In the genomic region with DNA sequence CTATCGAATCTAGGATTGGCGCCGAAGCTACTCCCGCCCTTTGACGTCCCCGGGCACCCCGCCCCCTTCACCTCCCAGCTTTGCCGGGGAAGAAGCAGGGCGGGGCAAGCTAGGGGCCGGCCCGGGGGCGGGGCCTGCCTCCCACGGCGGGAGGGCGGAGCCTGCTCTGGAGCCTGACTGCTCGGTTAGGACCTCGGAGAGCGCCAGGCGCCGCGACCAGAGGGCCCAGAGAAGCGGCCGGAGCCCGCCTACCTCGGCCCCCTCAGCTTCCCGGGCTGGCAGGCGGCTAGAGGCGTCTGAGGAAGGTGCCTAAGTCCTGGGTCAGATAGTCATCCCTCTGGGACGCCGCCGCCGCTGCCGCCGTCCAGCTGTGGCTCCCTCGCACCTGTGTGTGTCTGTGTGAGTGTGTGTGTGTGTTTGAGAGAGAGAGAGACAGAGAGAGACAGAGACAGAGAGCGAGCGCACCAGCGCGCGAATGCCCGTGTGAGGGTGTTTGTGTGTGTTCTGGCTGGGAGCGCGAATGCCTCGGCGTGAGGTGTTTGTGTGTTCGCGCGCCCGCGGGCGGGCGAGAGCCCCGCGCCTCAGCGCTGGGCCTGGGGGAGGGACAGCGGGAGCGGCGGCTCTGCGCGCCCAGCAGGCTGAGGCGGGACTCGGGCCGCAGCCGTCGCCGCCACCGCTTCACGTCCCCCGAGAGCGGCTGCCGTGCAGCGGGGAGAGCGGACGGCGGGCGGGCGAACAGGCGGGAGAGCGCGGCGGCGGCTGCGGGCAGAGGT, we compare ENCODE assay signal across 8 cellular contexts. TPM values are rescaled to one million over a fixed set of nuclear protein-coding genes. Genes with fewer than 3 reads are reported as not detected.
A peak's percentile ranks its signal among the peaks of the same experiment; 100 is the strongest.
DNase-seq lines count a peak whose midpoint lies in the region; ATAC-seq and TF ChIP-seq lines count a peak whose summit lies in the region.

A gene (plus strand): TSS at position 176 of the 773 bp plus-strand sequence. CDS start 1,374 bp downstream, outside the sequence.

- H3K4me3 ChIP-seq in NT2/D1 (ENCODE audit: insufficient read length, low read depth) (peak within 1 kb of the TSS; percentile 65), adrenal gland (peak within 1 kb of the TSS in 2 of 4 donors; percentile 18 to 62)

- H3K36me3 Mint-ChIP-seq in Calu3 (ENCODE audit: insufficient read depth, unreplicated experiment) (peaks cover 4% of the 10 kb centered on the region), progenitor cell of endocrine pancreas (ENCODE audit: insufficient read depth) (no peaks in the 10 kb centered on the region)

- peak within 1 kb of the TSS; percentile 66 for H3K9ac ChIP-seq in NT2/D1 (ENCODE audit: insufficient read length, low read depth)

- H3K27me3 ChIP-seq in NT2/D1 (ENCODE audit: insufficient read depth, insufficient read length) (peaks cover 14% of the 10 kb centered on the region), adrenal gland (no peaks in the 10 kb centered on the region)

- H3K27ac Mint-ChIP-seq in Calu3 (ENCODE audit: unreplicated experiment) = no peak within 1 kb of the TSS
- H3K27ac Mint-ChIP-seq in progenitor cell of endocrine pancreas = peak within 1 kb of the TSS; percentile 93

- H3K4me3 Mint-ChIP-seq in Calu3 (ENCODE audit: low read depth, unreplicated experiment) (peak within 1 kb of the TSS; percentile 87), progenitor cell of endocrine pancreas (ENCODE audit: low read depth) (peak within 1 kb of the TSS; percentile 93)

- H3K9me3 ChIP-seq in NT2/D1 (ENCODE audit: insufficient read depth, low read length) (no peaks in the 10 kb centered on the region), adrenal gland (replicated peaks in 1 of 3) (no peaks in the 10 kb centered on the region)

- H3K27me3 Mint-ChIP-seq in Calu3 (ENCODE audit: unreplicated experiment) = peaks cover 77% of the 10 kb centered on the region
- peaks cover 25% of the 10 kb centered on the region for H3K27me3 Mint-ChIP-seq in progenitor cell of endocrine pancreas

- intact Hi-C loops in Calu3 (cut with micrococcal nuclease; ENCODE audit: unreplicated experiment) = no loop called here
- intact Hi-C loops in adrenal gland (cut with DNase I) = no loop called here
- intact Hi-C loops in left ventricle myocardium superior (cut with micrococcal nuclease) = no loop called here

- H3K4me1 Mint-ChIP-seq in Calu3 (ENCODE audit: low read depth, unreplicated experiment) (peaks cover 19% of the 10 kb centered on the region), progenitor cell of endocrine pancreas (ENCODE audit: low read depth) (peaks cover 16% of the 10 kb centered on the region)

- peak; percentile 64 to 71 for TF ChIP-seq POLR2A in adrenal gland (IDR thresholded peaks at IDR 0.05)

- CTCF ChIA-PET in Calu3 (lab: Charles Lee) = no interaction called here

- H3K4me1 ChIP-seq in NT2/D1 (ENCODE audit: insufficient read depth, insufficient read length) (no peaks in the 10 kb centered on the region), adrenal gland (replicated peaks in 1 of 2) (peaks cover 9 to 13% of the 10 kb centered on the region in 2 donors)

- H3K36me3 ChIP-seq in NT2/D1 (ENCODE audit: insufficient read depth, insufficient read length, low read length) (no peaks in the 10 kb centered on the region), adrenal gland (replicated peaks in 1 of 2) (no peaks in the 10 kb centered on the region)

- peak within 1 kb of the TSS in 2 of 5 donors; percentile 53 to 57 for H3K27ac ChIP-seq in adrenal gland

- H3K9me3 Mint-ChIP-seq in Calu3 (ENCODE audit: low read depth, unreplicated experiment) = no peaks in the 10 kb centered on the region
- peaks cover 3% of the 10 kb centered on the region for H3K9me3 Mint-ChIP-seq in progenitor cell of endocrine pancreas (ENCODE audit: low read depth)

- TF ChIP-seq CTCF in Calu3 (IDR thresholded peaks at IDR 0.05; ENCODE audit: unreplicated experiment) (no peak), adrenal gland (IDR thresholded peaks at IDR 0.05) (no peak), progenitor cell of endocrine pancreas (IDR thresholded peaks at IDR 0.05; ENCODE audit: unreplicated experiment) (no peak)

- peak; percentile 97 for ATAC-seq in GM19397 (IDR thresholded peaks at IDR 0.05; ENCODE audit: unreplicated experiment)
- ATAC-seq in HG03457 (IDR thresholded peaks at IDR 0.05; ENCODE audit: unreplicated experiment) = peak; percentile 94
- peak; percentile 95 for ATAC-seq in left ventricle myocardium superior

- BruUV-seq in Calu3 (replicated peaks; lab: Mats Ljungman, UMichigan) = no TSS peak

- DNase-seq in Calu3 (peak; percentile 89), NT2/D1 (ENCODE audit: low read depth, low spot score) (peak; percentile 97), adrenal gland (peak; percentile 81 to 95 (median 88)), left ventricle myocardium superior (peak; percentile 70), progenitor cell of endocrine pancreas (ENCODE audit: low spot score, unreplicated experiment) (peak; percentile 97), GF-D8 (lab: John Stamatoyannopoulos, UW) (no peak)

- WGBS in adrenal gland, 4 donors = 1% methylated on average over 7 to 82 of the region's 83 CpGs

RNA-seq across cellular contexts. Expression of the gene that starts here (rescaled TPM):
- total RNA-seq in Calu3 (2022) (not detected in 2 replicates), adrenal gland (1 to 10 TPM in 6 of 8 donors, under 1 TPM in 2; 0.60 to 8.4 (median 3.0) TPM), left ventricle myocardium superior (not detected), progenitor cell of endocrine pancreas (8.5 and 11.1 TPM in 2 replicates)
- 1 to 10 TPM; 1.0 to 1.8 (median 1.5) TPM for polyA plus RNA-seq in adrenal gland

Comparison
In these comparisons a context has a peak if more than half of its experiments do, and no peak if none do; other contexts are left out.
1. Peak in DNase-seq in Calu3; RNA of the gene not detected or under 1 TPM.
2. Peak in DNase-seq and ATAC-seq in left ventricle myocardium superior; RNA of the gene not detected or under 1 TPM.